8 cellular contexts compared by ENCODE assay signal in genomic region chr5:176365663-176366574, GRCh38. TPM values are rescaled to one million over a fixed set of nuclear protein-coding genes. Genes with fewer than 3 reads are reported as not detected.
DNase-seq lines count a peak whose midpoint lies in the region; ATAC-seq and TF ChIP-seq lines count a peak whose summit lies in the region.

No MANE protein-coding gene starts in this region.

- TF ChIP-seq CTCF in Calu3 (IDR thresholded peaks at IDR 0.05; ENCODE audit: unreplicated experiment) (no peak), lower lobe of right lung (IDR thresholded peaks at IDR 0.05) (no peak)

- H3K9me3 ChIP-seq in T-helper 17 cell (ENCODE audit: control insufficient read depth, low read length, poor library complexity, severe bottlenecking) (no peaks in the 10 kb centered on the region), duodenal mucosa (ENCODE audit: control insufficient read depth in 1 of 2, low read length in 2 of 2) (no peaks in the 10 kb centered on the region), lower lobe of right lung (no peaks in the 10 kb centered on the region)

- peak overlapping the region in 1 of 2 donors; percentile 60 for H3K9ac ChIP-seq in duodenal mucosa (ENCODE audit: low read depth in 1 of 2, low read length in 2 of 2)

- peak; percentile 30 for DNase-seq in Calu3
- DNase-seq in HEK293T (ENCODE audit: extremely low spot score): peak; percentile 55
- peak in 2 of 3 donors; percentile 17 to 23 for DNase-seq in T-helper 17 cell
- peak; percentile 56 for DNase-seq in lower lobe of right lung
- DNase-seq in stimulated activated naive B cell treated with anti-CD40 and anti-IgM and Interleukin-4, amounts not matched to agents 10 μg/mL and 1 μg/mL and 100 μg/mL, for 72 hours: peak; percentile 31
- no peak for DNase-seq in NCI-H187 treated with DMSO at 0.1 percent for 48 hours (lab: John Stamatoyannopoulos, UW)

- H3K4me3 ChIP-seq in duodenal mucosa (ENCODE audit: low read depth in 1 of 2, low read length in 2 of 2) (peak overlapping the region; percentile 74 to 78), lower lobe of right lung (peak overlapping the region; percentile 89)

- no peak for ATAC-seq in T-helper 17 cell
- ATAC-seq in lower lobe of right lung: peak; percentile 18 to 40
- ATAC-seq in stimulated activated naive B cell treated with anti-CD40 and anti-IgM and Interleukin-4, amounts not matched to agents 10 μg/mL and 1 μg/mL and 100 μg/mL, for 72 hours (replicated peaks): peak; percentile 10 to 14
- no peak for ATAC-seq in GM21529 (IDR thresholded peaks at IDR 0.05; ENCODE audit: unreplicated experiment)

- H3K36me3 Mint-ChIP-seq in Calu3 (ENCODE audit: insufficient read depth, unreplicated experiment) (peaks cover 24% of the 10 kb centered on the region), T-helper 17 cell (ENCODE audit: low read depth) (no peaks in the 10 kb centered on the region)
- peaks cover 25 to 26% of the 10 kb centered on the region in 2 donors for H3K36me3 Mint-ChIP-seq in stimulated activated naive B cell treated with anti-CD40 and anti-IgM and Interleukin-4, amounts not matched to agents 10 μg/mL and 1 μg/mL and 100 μg/mL, for 72 hours

- H3K36me3 ChIP-seq in duodenal mucosa (ENCODE audit: control insufficient read depth in 1 of 2, insufficient read depth in 2 of 2, low read length in 2 of 2) (peaks cover 0 to 5% of the 10 kb centered on the region in 2 donors), lower lobe of right lung (peaks cover 15% of the 10 kb centered on the region)

- H3K4me1 Mint-ChIP-seq in Calu3 (ENCODE audit: low read depth, unreplicated experiment) (peaks cover 6% of the 10 kb centered on the region), T-helper 17 cell (peaks cover 15% of the 10 kb centered on the region)
- H3K4me1 Mint-ChIP-seq in stimulated activated naive B cell treated with anti-CD40 and anti-IgM and Interleukin-4, amounts not matched to agents 10 μg/mL and 1 μg/mL and 100 μg/mL, for 72 hours: peaks cover 20 to 38% of the 10 kb centered on the region in 2 donors

- H3K9me3 Mint-ChIP-seq in Calu3 (ENCODE audit: low read depth, unreplicated experiment): no peaks in the 10 kb centered on the region
- no peaks in the 10 kb centered on the region for H3K9me3 Mint-ChIP-seq in stimulated activated naive B cell treated with anti-CD40 and anti-IgM and Interleukin-4, amounts not matched to agents 10 μg/mL and 1 μg/mL and 100 μg/mL, for 72 hours

- H3K27me3 Mint-ChIP-seq in Calu3 (ENCODE audit: unreplicated experiment) (peaks cover 15% of the 10 kb centered on the region), T-helper 17 cell (no peaks in the 10 kb centered on the region)
- no peaks in the 10 kb centered on the region for H3K27me3 Mint-ChIP-seq in stimulated activated naive B cell treated with anti-CD40 and anti-IgM and Interleukin-4, amounts not matched to agents 10 μg/mL and 1 μg/mL and 100 μg/mL, for 72 hours

- H3K4me3 Mint-ChIP-seq in Calu3 (ENCODE audit: low read depth, unreplicated experiment) (peak overlapping the region; percentile 70), T-helper 17 cell (peak overlapping the region; percentile 85)
- peak overlapping the region; percentile 80 to 88 for H3K4me3 Mint-ChIP-seq in stimulated activated naive B cell treated with anti-CD40 and anti-IgM and Interleukin-4, amounts not matched to agents 10 μg/mL and 1 μg/mL and 100 μg/mL, for 72 hours

- intact Hi-C loops in Calu3 (cut with micrococcal nuclease; ENCODE audit: unreplicated experiment) (no loop called here), lower lobe of right lung (cut with DNase I) (no loop called here)

- no peak overlapping the region for H3K27ac ChIP-seq in duodenal mucosa (ENCODE audit: low read depth, low read length)
- peak overlapping the region; percentile 71 for H3K27ac ChIP-seq in lower lobe of right lung

- POLR2A ChIA-PET in HEK293T (lab: Yijun Ruan, JAX): interaction anchor here (1.1 kb wide), 1 partner anchor 23 kb away, joined by 6 read pairs; the partner anchor contains the start of genes HIGD2A and NOP16

- H3K27me3 ChIP-seq in duodenal mucosa (ENCODE audit: control insufficient read depth in 1 of 2, insufficient read depth in 2 of 2, low read length in 2 of 2): peaks cover 12 to 13% of the 10 kb centered on the region in 2 donors
- no peaks in the 10 kb centered on the region for H3K27me3 ChIP-seq in lower lobe of right lung (ENCODE audit: low read depth)

- CTCF ChIA-PET in Calu3 (lab: Charles Lee) (no interaction called here), HEK293T (lab: Yijun Ruan, JAX) (no interaction called here)

- H3K27ac Mint-ChIP-seq in Calu3 (ENCODE audit: unreplicated experiment): no peak overlapping the region
- H3K27ac Mint-ChIP-seq in T-helper 17 cell: no peak overlapping the region
- H3K27ac Mint-ChIP-seq in stimulated activated naive B cell treated with anti-CD40 and anti-IgM and Interleukin-4, amounts not matched to agents 10 μg/mL and 1 μg/mL and 100 μg/mL, for 72 hours: no peak overlapping the region

- H3K4me1 ChIP-seq in duodenal mucosa (ENCODE audit: control insufficient read depth in 1 of 2, insufficient read depth in 2 of 2, low read length in 2 of 2) (peaks cover 5 to 17% of the 10 kb centered on the region in 2 donors), lower lobe of right lung (peaks cover 18% of the 10 kb centered on the region)

- no TSS peak for BruUV-seq in Calu3 (replicated peaks; lab: Mats Ljungman, UMichigan)

TF ChIP-seq in HEK293T, 16 proteins besides CTCF, POLR2A, EP300 and RAD21:
- peak; percentile 69 for TF ChIP-seq L3MBTL2 (conservative IDR thresholded peaks at IDR 0.05)
- 0 out of 2 replicates have a peak, but pooled peaks have one; percentile 55 for TF ChIP-seq HDGF (IDR thresholded peaks at IDR 0.05; ENCODE audit: borderline replicate concordance)
- TF ChIP-seq ARNT (IDR thresholded peaks at IDR 0.05): no peak

RNA-seq across cellular contexts. Expression of gene ARL10, which starts 0.6 kb away (rescaled TPM):
- total RNA-seq in Calu3 (2022): 3.8 and 4.2 TPM in 2 replicates
- total RNA-seq in T-helper 17 cell: 1 to 10 TPM; 7.3 to 7.6 TPM
- total RNA-seq in lower lobe of right lung: 5.4 TPM

RNA-seq across cellular contexts. Expression of gene KIAA1191, which starts 4.4 kb away (rescaled TPM):
- total RNA-seq in Calu3 (2022) (75.8 and 79.0 TPM in 2 replicates), T-helper 17 cell (10 to 100 TPM; 73.9 to 76.7 TPM), lower lobe of right lung (88.9 TPM)

RNA-seq across cellular contexts. Expression of gene NOP16, which starts 22.5 kb away (rescaled TPM):
- total RNA-seq in Calu3 (2022) (84.5 and 88.5 TPM in 2 replicates), T-helper 17 cell (10 to 100 TPM; 17.9 to 19.2 TPM), lower lobe of right lung (11.8 TPM)

RNA-seq across cellular contexts. Expression of gene HIGD2A, which starts 22.6 kb away (rescaled TPM):
- total RNA-seq in Calu3 (2022) (72.5 and 72.6 TPM in 2 replicates), T-helper 17 cell (100 to 1,000 TPM; 119 to 135 TPM), lower lobe of right lung (102 TPM)

RNA-seq across cellular contexts. Expression of gene CLTB, which starts 50.4 kb away (rescaled TPM):
- 104 and 116 TPM in 2 replicates for total RNA-seq in Calu3 (2022)
- total RNA-seq in T-helper 17 cell: 10 to 100 TPM; 65.3 to 69.4 TPM
- 75.8 TPM for total RNA-seq in lower lobe of right lung

Comparison
In these comparisons a context has a peak if more than half of its experiments do, and no peak if none do; other contexts are left out.
1. ATAC-seq: peak in lower lobe of right lung (2 of 2) and stimulated activated naive B cell treated with anti-CD40 and anti-IgM and Interleukin-4, amounts not matched to agents 10 μg/mL and 1 μg/mL and 100 μg/mL, for 72 hours (2 of 2); none in T-helper 17 cell (single experiment) and GM21529 (single experiment).
2. Peak in every context shown above with its lines, with median percentiles within 50 percentile points of each other: H3K4me3 Mint-ChIP-seq.